ENCODE assay signal across 8 cellular contexts in the genomic region with DNA sequence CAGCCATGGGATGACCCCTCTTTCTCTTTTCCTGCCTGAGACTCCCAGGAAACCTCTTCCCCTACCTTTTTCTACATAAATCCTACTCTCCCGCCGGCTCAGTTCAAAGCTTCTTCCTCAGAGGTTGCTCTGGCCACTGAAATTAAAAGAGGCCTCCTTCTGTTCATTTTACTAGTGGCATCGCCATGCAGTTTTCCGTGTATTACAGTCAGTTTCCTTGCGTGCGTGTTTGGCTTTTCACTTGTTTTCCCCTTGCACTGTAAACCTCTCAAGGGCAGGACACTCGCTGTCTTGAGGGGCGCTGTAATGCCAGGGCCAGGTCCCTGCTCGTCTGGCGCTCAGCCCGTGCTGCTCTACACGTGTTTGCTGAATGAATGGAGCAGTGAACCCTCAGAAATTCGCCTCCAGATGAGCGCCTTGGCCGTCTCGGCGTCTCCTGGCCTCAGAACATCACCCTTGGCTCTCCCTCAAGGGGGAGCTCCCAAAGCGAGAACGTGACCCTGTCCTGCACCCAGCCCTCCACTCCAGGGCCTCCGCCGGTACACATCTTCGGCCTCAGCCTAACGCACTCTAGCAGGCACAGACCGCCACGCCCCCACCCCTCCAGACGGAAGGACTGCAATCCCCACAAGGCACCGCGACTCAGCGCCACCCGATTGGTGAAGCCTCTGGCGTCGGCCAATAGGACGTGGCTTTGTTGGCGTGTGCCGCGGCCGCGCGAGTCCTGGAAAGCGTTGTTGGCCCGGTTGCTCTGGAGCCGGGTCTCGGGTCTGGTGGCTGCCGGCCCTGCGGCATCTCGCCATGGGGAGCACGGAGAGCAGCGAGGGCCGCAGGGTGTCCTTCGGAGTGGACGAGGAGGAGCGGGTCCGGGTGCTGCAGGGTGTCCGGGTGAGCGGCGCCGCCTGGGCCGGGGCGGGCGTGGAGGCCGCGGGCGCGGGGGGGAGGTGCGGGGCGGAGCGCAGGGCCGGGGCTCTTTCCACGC. TPM values are rescaled to one million over a fixed set of nuclear protein-coding genes. Genes with fewer than 3 reads are reported as not detected.
DNase-seq lines count a peak whose midpoint lies in the region; ATAC-seq and TF ChIP-seq lines count a peak whose summit lies in the region.

A gene with protein sequence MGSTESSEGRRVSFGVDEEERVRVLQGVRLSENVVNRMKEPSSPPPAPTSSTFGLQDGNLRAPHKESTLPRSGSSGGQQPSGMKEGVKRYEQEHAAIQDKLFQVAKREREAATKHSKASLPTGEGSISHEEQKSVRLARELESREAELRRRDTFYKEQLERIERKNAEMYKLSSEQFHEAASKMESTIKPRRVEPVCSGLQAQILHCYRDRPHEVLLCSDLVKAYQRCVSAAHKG (plus strand): TSS at position 729 of the 982 bp plus-strand sequence. CDS start 73 bp downstream, at position 802.

- in situ Hi-C loops in IMR-90 (cut with MboI; ENCODE audit: low sequenced_read_pairs), result no loop called here

- H3K27me3 ChIP-seq in IMR-90 (ENCODE audit: control insufficient read depth, insufficient read depth, low read length) (peaks cover 2% of the 10 kb centered on the region; the same call in 1 of the 2 replicates), mononuclear cell (ENCODE audit: insufficient read depth, low read length) (peaks cover 26% of the 10 kb centered on the region)

- H3K14ac ChIP-seq in IMR-90 (replicated peaks; ENCODE audit: low read depth, low read length), result 0 out of 2 replicates have a peak within 1 kb of the TSS, but pooled peaks have one; percentile 6

- H3K9me1 ChIP-seq in IMR-90 (ENCODE audit: insufficient read depth, low read length), result peaks cover 4% of the 10 kb centered on the region; the same call in 1 of the 2 replicates

- H3K9me3 ChIP-seq in IMR-90 (ENCODE audit: control insufficient read depth, insufficient read depth, low read length) (no peaks in the 10 kb centered on the region), mononuclear cell (ENCODE audit: low read depth, low read length) (no peaks in the 10 kb centered on the region)

- H3K23ac ChIP-seq in IMR-90 (ENCODE audit: low read depth, low read length), result peak within 1 kb of the TSS; percentile 25; the same call in 1 of the 2 replicates

- H4K8ac ChIP-seq in IMR-90 (ENCODE audit: low read depth in 2 of 2, low read length in 2 of 2), result peak within 1 kb of the TSS; percentile 4 to 62; a peak in 2 of 4 replicates

- intact Hi-C loops in IMR-90 (cut with micrococcal nuclease), result loop anchor here (1.0 kb wide), 1 partner anchor 131 kb away; no protein-coding TSS in a partner anchor

- peak within 1 kb of the TSS; percentile 80 for H2AK9ac ChIP-seq in IMR-90 (replicated peaks; ENCODE audit: low read depth, low read length, poor library complexity)

- CTCF ChIA-PET in IMR-90 (lab: Yijun Ruan, JAX), result no interaction called here

- H2BK20ac ChIP-seq in IMR-90 (ENCODE audit: low read depth, low read length), result no peak within 1 kb of the TSS

- ATAC-seq in GM21528 (IDR thresholded peaks at IDR 0.05; ENCODE audit: low FRiP score, unreplicated experiment) (peak; percentile 96), IMR-90 (ENCODE audit: low read depth) (peak; percentile 98)

- peak; percentile 100 for DNase-seq in DMS 273 (lab: John Stamatoyannopoulos, UW; ENCODE audit: unreplicated experiment)
- DNase-seq in IMR-90, result peak; percentile 94
- peak; percentile 97 for DNase-seq in OCI-M1 (lab: John Stamatoyannopoulos, UW)
- peak; percentile 95 for DNase-seq in activated T-cell treated with anti-CD3 and anti-CD28 coated beads for 4 hours
- peak; percentile 96 for DNase-seq in epithelial cell of esophagus (ENCODE audit: low read depth)
- peak; percentile 91 to 93 for DNase-seq in stimulated activated CD8-positive, alpha-beta memory T cell treated with anti-CD3 and anti-CD28 coated beads, Interleukin-2, amount 100 ng/mL, for 48 hours (ENCODE audit: low read depth in 2 of 2)

- H4K91ac ChIP-seq in IMR-90 (ENCODE audit: insufficient read depth, low read depth, low read length), result no peak within 1 kb of the TSS

- H2BK15ac ChIP-seq in IMR-90 (ENCODE audit: low read depth, low read length), result no peak within 1 kb of the TSS

- no peak within 1 kb of the TSS for H3K18ac ChIP-seq in IMR-90 (ENCODE audit: low read depth, low read length)

- H3K4me1 ChIP-seq in IMR-90 (ENCODE audit: control insufficient read depth, insufficient read depth, low read length) (peaks cover 2% of the 10 kb centered on the region; the same call in 1 of the 2 replicates), mononuclear cell (ENCODE audit: insufficient read depth, low read length) (peaks cover 7% of the 10 kb centered on the region)

- POLR2A ChIA-PET in IMR-90 (lab: Charles Lee; ENCODE audit: unreplicated experiment), result interaction anchor here (0.6 kb wide), 1 partner anchor 14 kb away, joined by 4 read pairs; no protein-coding TSS in a partner anchor

- H3K27ac ChIP-seq in IMR-90 (ENCODE audit: insufficient read depth, low read length), result peak within 1 kb of the TSS; percentile 11; the same call in 1 of the 2 replicates

- peak within 1 kb of the TSS; percentile 80 for H3K4me3 ChIP-seq in IMR-90 (ENCODE audit: insufficient read depth, low read depth, low read length)
- H3K4me3 ChIP-seq in epithelial cell of esophagus (ENCODE audit: low read length), result peak within 1 kb of the TSS; percentile 69
- H3K4me3 ChIP-seq in mononuclear cell (ENCODE audit: low read length), result peak within 1 kb of the TSS; percentile 59

- H2BK5ac ChIP-seq in IMR-90 (ENCODE audit: low read depth, low read length, poor library complexity, severe bottlenecking), result no peak within 1 kb of the TSS

- H2BK120ac ChIP-seq in IMR-90 (ENCODE audit: low read depth, low read length), result no peak within 1 kb of the TSS

- dilution Hi-C loops in IMR-90 (cut with HindIII; ENCODE audit: low sequenced_read_pairs, unreplicated experiment), result no loop called here

- no peaks in the 10 kb centered on the region for H4K20me1 ChIP-seq in IMR-90 (ENCODE audit: insufficient read depth, low read length)

- no peak within 1 kb of the TSS for H2AK5ac ChIP-seq in IMR-90 (ENCODE audit: low read depth, low read length)

- 7% methylated on average over 35 of the region's 69 CpGs; no CpG with 5 or more reads in 1 of the 2 experiments for WGBS in IMR-90 (ENCODE audit: extremely low coverage in 2 of 2, insufficient read length in 1 of 2), 2 experiments

- peak within 1 kb of the TSS; percentile 95 for H2AFZ ChIP-seq in IMR-90 (replicated peaks; ENCODE audit: low read length, poor library complexity)

- TF ChIP-seq POLR2A in IMR-90 (IDR thresholded peaks at IDR 0.05; ENCODE audit: low read depth, low read length), result no peak

- no peak within 1 kb of the TSS for H3K56ac ChIP-seq in IMR-90 (ENCODE audit: extremely low read depth, insufficient read depth, low read length)

- BruUV-seq in IMR-90 (replicated peaks; lab: Mats Ljungman, UMichigan), result no TSS peak

- 0 out of 2 replicates have a peak within 1 kb of the TSS, but pooled peaks have one; percentile 14 for H3K4ac ChIP-seq in IMR-90 (ENCODE audit: low read depth, low read length)

- TF ChIP-seq RAD21 in IMR-90 (IDR thresholded peaks at IDR 0.05; ENCODE audit: low read length), result no peak

- H3K79me1 ChIP-seq in IMR-90 (ENCODE audit: low read depth in 1 of 2, low read length in 2 of 2), result peaks cover 11 to 12% of the 10 kb centered on the region in 2 experiments; a peak in 2 of 4 replicates

- H3K9ac ChIP-seq in IMR-90 (ENCODE audit: low read depth, low read length), result peak within 1 kb of the TSS; percentile 40

- TF ChIP-seq CTCF in IMR-90 (conservative IDR thresholded peaks at IDR 0.05; ENCODE audit: low read depth, low read length) (no peak), epithelial cell of esophagus (IDR thresholded peaks at IDR 0.05; ENCODE audit: insufficient read depth, low read depth, low read length, missing control alignments) (no peak)

- peak within 1 kb of the TSS; percentile 83 for H3K4me2 ChIP-seq in IMR-90 (ENCODE audit: low read depth, low read length)

- no peaks in the 10 kb centered on the region for H3K36me3 ChIP-seq in IMR-90 (ENCODE audit: control insufficient read depth, insufficient read depth, low read length)

- peak within 1 kb of the TSS; percentile 9; the same call in 1 of the 2 replicates for H4K5ac ChIP-seq in IMR-90 (ENCODE audit: low read depth, low read length)

TF ChIP-seq in IMR-90, 13 proteins besides CTCF, POLR2A, EP300 and RAD21 (continues in another document):
- TF ChIP-seq MAFK (IDR thresholded peaks at IDR 0.05; ENCODE audit: low read depth, low read length) (no peak), SMC3 (IDR thresholded peaks at IDR 0.05; ENCODE audit: low read depth, low read length) (no peak), RCOR1 (IDR thresholded peaks at IDR 0.05; ENCODE audit: insufficient replicate concordance, low read length) (no peak), BHLHE40 (IDR thresholded peaks at IDR 0.05; ENCODE audit: low read depth, low read length) (peak; percentile 28; the same call in 1 of the 2 replicates), CHD1 (IDR thresholded peaks at IDR 0.05; ENCODE audit: low read depth, low read length) (no peak), FOS (IDR thresholded peaks at IDR 0.05; ENCODE audit: low read depth, low read length) (peak; percentile 78), MAZ (IDR thresholded peaks at IDR 0.05; ENCODE audit: borderline replicate concordance, low read depth, low read length) (peak; percentile 80; the same call in 1 of the 2 replicates)
- TF ChIP-seq, protein P1, sequence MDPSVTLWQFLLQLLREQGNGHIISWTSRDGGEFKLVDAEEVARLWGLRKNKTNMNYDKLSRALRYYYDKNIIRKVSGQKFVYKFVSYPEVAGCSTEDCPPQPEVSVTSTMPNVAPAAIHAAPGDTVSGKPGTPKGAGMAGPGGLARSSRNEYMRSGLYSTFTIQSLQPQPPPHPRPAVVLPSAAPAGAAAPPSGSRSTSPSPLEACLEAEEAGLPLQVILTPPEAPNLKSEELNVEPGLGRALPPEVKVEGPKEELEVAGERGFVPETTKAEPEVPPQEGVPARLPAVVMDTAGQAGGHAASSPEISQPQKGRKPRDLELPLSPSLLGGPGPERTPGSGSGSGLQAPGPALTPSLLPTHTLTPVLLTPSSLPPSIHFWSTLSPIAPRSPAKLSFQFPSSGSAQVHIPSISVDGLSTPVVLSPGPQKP (IDR thresholded peaks at IDR 0.05; ENCODE audit: borderline replicate concordance, low read depth, low read length), result no peak
- TF ChIP-seq, protein P2, sequence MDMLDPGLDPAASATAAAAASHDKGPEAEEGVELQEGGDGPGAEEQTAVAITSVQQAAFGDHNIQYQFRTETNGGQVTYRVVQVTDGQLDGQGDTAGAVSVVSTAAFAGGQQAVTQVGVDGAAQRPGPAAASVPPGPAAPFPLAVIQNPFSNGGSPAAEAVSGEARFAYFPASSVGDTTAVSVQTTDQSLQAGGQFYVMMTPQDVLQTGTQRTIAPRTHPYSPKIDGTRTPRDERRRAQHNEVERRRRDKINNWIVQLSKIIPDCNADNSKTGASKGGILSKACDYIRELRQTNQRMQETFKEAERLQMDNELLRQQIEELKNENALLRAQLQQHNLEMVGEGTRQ (IDR thresholded peaks at IDR 0.05; ENCODE audit: low read depth, low read length), result no peak

RNA-seq across cellular contexts. Expression of the gene that starts here (rescaled TPM):
- total RNA-seq in IMR-90 (2012; rRNA removed), result 18.8 and 20.6 TPM in 2 replicates
- 28.9 and 29.1 TPM in 2 replicates for polyA plus RNA-seq in IMR-90 (2012; rRNA removed)
- polyA plus RNA-seq in IMR-90 (2012; cell fraction: cytosol; rRNA removed), result 30.9 and 33.9 TPM in 2 replicates
- polyA plus RNA-seq in IMR-90 (2012; cell fraction: nucleus; rRNA removed; ENCODE audit: low replicate concordance), result 15.3 and 19.0 TPM in 2 replicates
- 3.4 TPM for total RNA-seq in mononuclear cell

Comparison
In these comparisons a context has a peak if more than half of its experiments do, and no peak if none do; other contexts are left out.
1. Peak in every context shown above with its lines: DNase-seq, ATAC-seq, H3K4me3 ChIP-seq and H3K27ac ChIP-seq.